ENCODE assay signal across 36 cellular contexts in the genomic region with DNA sequence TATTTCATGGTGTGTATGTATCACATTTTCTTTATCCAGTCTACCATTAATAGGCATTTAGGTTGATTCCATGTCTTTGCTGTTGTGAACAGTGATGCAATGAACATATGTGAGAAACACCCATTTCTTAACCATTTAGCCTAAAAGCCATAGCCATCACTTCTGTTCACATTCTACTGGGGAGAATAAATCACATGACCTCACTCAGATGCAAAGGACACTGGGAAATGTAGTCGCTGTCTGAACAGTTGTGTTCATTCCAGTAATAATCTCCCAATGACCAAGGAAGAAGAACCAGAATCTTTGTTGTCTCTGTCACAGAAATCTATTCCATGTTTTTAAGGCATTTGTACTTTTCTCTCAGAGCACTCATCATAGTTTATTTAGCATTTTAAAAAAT. TPM values are rescaled to one million over a fixed set of nuclear protein-coding genes. Genes with fewer than 3 reads are reported as not detected.
"Had no signal": no experiment of that assay in that cellular context is flagged by ENCODE, and none has a peak within 500 bp of the region (broad histone marks: within the 10 kb centered on the region; RNA-seq: fewer than 3 reads in every experiment).

No MANE protein-coding gene starts in this region.

- H3K36me3 ChIP-seq: pancreas, prostate gland, sigmoid colon, thoracic aorta, upper lobe of left lung, vagina had no signal

- H3K4me1 ChIP-seq: pancreas, prostate gland, sigmoid colon, upper lobe of left lung, vagina had no signal

- H3K9me3 ChIP-seq: pancreas, prostate gland, sigmoid colon, thoracic aorta, upper lobe of left lung, vagina had no signal

- H3K27ac ChIP-seq: pancreas, prostate gland, sigmoid colon, thoracic aorta, upper lobe of left lung, vagina, VCaP had no signal

- ATAC-seq: activated CD4-positive, CD25-positive, alpha-beta regulatory T cell treated with anti-CD3 and anti-CD28 coated beads, Interleukin-2, amount 50 U/mL, for 24 hours; pancreas; stimulated activated effector memory CD8-positive, alpha-beta T cell treated with anti-CD3 and anti-CD28 coated beads, Interleukin-12 subunit alpha, Interleukin-12 subunit beta, amount 100 ng/mL, for 72 hours had no signal

- H3K27me3 ChIP-seq: pancreas, sigmoid colon, upper lobe of left lung, vagina had no signal

- H3K4me3 ChIP-seq: pancreas, prostate gland, sigmoid colon, thoracic aorta, upper lobe of left lung, vagina had no signal

- DNase-seq: activated CD4-positive, alpha-beta memory T cell treated with anti-CD3 and anti-CD28 coated beads for 36 hours; activated CD4-positive, alpha-beta T cell treated with anti-CD3 and anti-CD28 coated beads for 48 hours; activated CD8-positive, alpha-beta memory T cell treated with anti-CD3 and anti-CD28 coated beads, Interleukin-2, amount 50 U/mL, for 4 hours; activated gamma-delta T cell; activated naive CD4-positive, alpha-beta T cell treated with anti-CD3 and anti-CD28 coated beads, Interleukin-2, amount 10 ng/mL, durations not matched to agents 7 days and 5 days; activated T-cell treated with anti-CD3 and anti-CD28 coated beads, Interleukin-2, amount 50 U/mL, for 24 hours; amygdala; caudate nucleus; cortex of kidney; head of caudate nucleus; hypothalamus; immature natural killer cell; naive B cell; nucleus accumbens; pancreas; retina; sigmoid colon; small intestine; stimulated activated CD4-positive, alpha-beta T cell treated with anti-CD3 and anti-CD28 coated beads, Interleukin-4, amount 100 ng/mL, for 24 hours; T-helper 9 cell; upper lobe of left lung had no signal

RNA-seq across cellular contexts. Expression of gene PLA2G2E, which starts 15.1 kb away (rescaled TPM):
- total RNA-seq: activated CD4-positive, alpha-beta memory T cell treated with anti-CD3 and anti-CD28 coated beads for 36 hours; activated CD8-positive, alpha-beta memory T cell treated with anti-CD3 and anti-CD28 coated beads for 36 hours; chondrocyte; endothelial cell of umbilical vein; kidney epithelial cell; lower leg skin; mesothelial cell of epicardium; pancreas; prostate gland; sigmoid colon; subcutaneous adipose tissue; thoracic aorta; upper lobe of left lung; vagina had no signal
- polyA plus RNA-seq: endothelial cell of umbilical vein, esophagus, immature natural killer cell, neural cell, pancreas, sigmoid colon, small intestine had no signal

RNA-seq across cellular contexts. Expression of gene PLA2G2A, which starts 40.9 kb away (rescaled TPM):
- total RNA-seq: activated CD4-positive, alpha-beta memory T cell treated with anti-CD3 and anti-CD28 coated beads for 36 hours; activated CD8-positive, alpha-beta memory T cell treated with anti-CD3 and anti-CD28 coated beads for 36 hours; chondrocyte; endothelial cell of umbilical vein; kidney epithelial cell had no signal
- polyA plus RNA-seq: endothelial cell of umbilical vein, immature natural killer cell, neural cell had no signal
